11 cellular contexts compared by ENCODE assay signal in the genomic region with DNA sequence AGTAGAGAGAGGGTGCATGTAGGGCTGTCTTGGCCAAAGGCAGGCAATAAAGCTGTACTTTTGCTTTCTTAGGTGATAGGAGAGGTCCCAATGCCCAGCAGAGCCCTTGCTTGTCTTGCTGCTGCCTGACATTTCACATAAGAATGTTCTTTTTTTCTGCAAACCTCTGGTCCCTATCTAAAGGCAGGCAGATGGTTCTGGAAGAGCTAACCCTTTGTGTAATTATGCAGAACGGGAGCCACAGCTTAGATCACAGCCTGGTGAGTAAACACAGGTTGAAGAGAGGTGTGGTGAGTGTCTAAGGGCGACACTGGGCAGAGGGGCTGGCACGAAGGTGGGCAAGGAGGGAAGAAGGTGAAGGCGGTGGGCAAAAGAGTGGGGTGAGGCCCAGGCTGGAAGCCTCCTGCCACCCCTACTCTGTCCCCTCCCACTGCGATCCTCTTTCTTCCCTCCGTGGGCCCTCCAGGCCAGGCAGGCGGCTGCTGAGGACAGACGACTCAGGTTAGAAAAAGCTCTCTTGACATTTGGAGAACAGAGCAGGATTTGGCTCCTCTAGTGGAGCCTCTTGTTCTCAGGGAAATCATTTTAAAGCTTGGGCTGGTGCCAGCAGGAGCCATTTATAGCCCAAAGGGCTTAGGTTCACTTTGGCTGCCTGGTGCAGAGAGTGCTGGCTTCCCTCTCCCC. TPM values are rescaled to one million over a fixed set of nuclear protein-coding genes. Genes with fewer than 3 reads are reported as not detected.
A peak's percentile ranks its signal among the peaks of the same experiment; 100 is the strongest.
DNase-seq lines count a peak whose midpoint lies in the region; ATAC-seq lines count a peak whose summit lies in the region.
"Had no signal": no experiment of that assay in that cellular context is flagged by ENCODE, and none has a peak within 500 bp of the region (broad histone marks: within the 10 kb centered on the region; RNA-seq: fewer than 3 reads in every experiment).

No MANE protein-coding gene starts in this region.

- no peak for DNase-seq in Right ventricle myocardium inferior (ENCODE audit: missing footprints)
- DNase-seq in cardiac septum (ENCODE audit: low spot score) = no peak
- DNase-seq in SK-MEL-5 (ENCODE audit: low read depth, low spot score) = peak; percentile 27
- peak; percentile 52 for DNase-seq in islet precursor cell
- no peak for DNase-seq in MV-4-11 (lab: John Stamatoyannopoulos, UW)
- DNase-seq in activated CD8-positive, alpha-beta memory T cell treated with anti-CD3 and anti-CD28 coated beads, Interleukin-2, amount 50 U/mL, for 48 hours = no peak
- DNase-seq: ACHN; occipital lobe; stimulated activated CD8-positive, alpha-beta memory T cell treated with anti-CD3 and anti-CD28 coated beads, Interleukin-4, amount 100 ng/mL, for 48 hours had no signal

- in situ Hi-C loops in SK-MEL-5 (cut with HindIII; ENCODE audit: low pct_unique_long_range_greater_than_20kb, low sequenced_read_pairs) = no loop called here

- peak; percentile 71 for ATAC-seq in Right ventricle myocardium inferior
- no peak for ATAC-seq in GM18868 (IDR thresholded peaks at IDR 0.05; ENCODE audit: unreplicated experiment)
- ATAC-seq in HG03354 (IDR thresholded peaks at IDR 0.05; ENCODE audit: poor library complexity, severe bottlenecking, unreplicated experiment) = no peak

- intact Hi-C loops in Right ventricle myocardium inferior (cut with DNase I) (loop anchor here (2.0 kb wide), 1 partner anchor 239 kb away; no protein-coding TSS in a partner anchor), cardiac septum (cut with DNase I) (loop anchor here (5.0 kb wide), 1 partner anchor 78 kb away; no protein-coding TSS in a partner anchor)

RNA-seq across cellular contexts. Expression of a gene that starts 42.8 kb away (rescaled TPM):
- total RNA-seq in Right ventricle myocardium inferior = not detected
- total RNA-seq in cardiac septum = not detected
- total RNA-seq in SK-MEL-5 (2014; rRNA removed; shearing (Covaris generic)) = not detected in 2 replicates
- not detected in 2 replicates for polyA plus RNA-seq in SK-MEL-5 (2015; cell fraction: cytosol; rRNA removed)
- polyA plus RNA-seq in SK-MEL-5 (2015; cell fraction: nucleus; rRNA removed) = 0.16 TPM in 1 of 2 replicates, not detected in the other

Comparison
In these comparisons a context has a peak if more than half of its experiments do, and no peak if none do; other contexts are left out.
1. DNase-seq: peak in SK-MEL-5 (single experiment) and islet precursor cell (single experiment); none in Right ventricle myocardium inferior (single experiment), cardiac septum (single experiment), MV-4-11 (single experiment) and activated CD8-positive, alpha-beta memory T cell treated with anti-CD3 and anti-CD28 coated beads, Interleukin-2, amount 50 U/mL, for 48 hours (single experiment).